7 cellular contexts compared by ENCODE assay signal in the genomic region with DNA sequence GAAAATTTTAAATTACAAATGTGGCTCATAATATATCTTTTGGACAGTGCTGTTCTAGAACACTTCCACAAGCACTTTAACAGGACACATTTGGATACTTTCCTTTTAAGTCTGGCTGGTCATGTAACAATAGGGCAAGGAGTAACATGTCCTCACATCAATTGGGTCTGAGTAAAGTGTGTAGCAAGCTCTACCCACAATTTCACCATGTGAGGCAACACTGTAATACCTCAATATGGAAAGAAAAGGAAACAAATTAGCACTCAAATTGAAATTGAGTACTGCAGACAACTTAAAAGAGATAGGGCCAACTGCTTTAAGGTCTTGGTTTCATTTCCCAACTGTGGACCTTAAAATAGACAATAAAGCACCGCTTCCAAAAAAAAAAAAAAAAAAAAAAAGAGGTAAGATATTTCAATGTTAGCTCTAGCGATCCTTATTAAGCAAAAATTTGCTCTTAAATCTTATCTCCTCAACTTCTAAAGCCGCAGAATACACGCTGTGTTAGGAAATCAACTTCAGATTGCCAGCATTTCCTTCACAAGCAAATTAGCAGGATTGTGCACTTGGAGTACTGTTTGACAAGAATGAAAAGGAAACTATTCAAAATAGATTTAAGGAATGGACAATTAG. TPM values are rescaled to one million over a fixed set of nuclear protein-coding genes. Genes with fewer than 3 reads are reported as not detected.
DNase-seq lines count a peak whose midpoint lies in the region; ATAC-seq and TF ChIP-seq lines count a peak whose summit lies in the region.

No MANE protein-coding gene starts in this region.

- H3K36me3 ChIP-seq in lower lobe of right lung (no peaks in the 10 kb centered on the region), vagina (no peaks in the 10 kb centered on the region)

- H3K27ac ChIP-seq in lower lobe of right lung (peak overlapping the region; percentile 11), vagina (peak overlapping the region; percentile 74)

- TF ChIP-seq CTCF in GM12865 (IDR thresholded peaks at IDR 0.05; ENCODE audit: insufficient read depth, low read depth, low read length, missing control alignments) (no peak), astrocyte of the cerebellum (IDR thresholded peaks at IDR 0.05; ENCODE audit: low read depth, low read length, missing control alignments) (no peak), lower lobe of right lung (IDR thresholded peaks at IDR 0.05) (no peak), vagina (IDR thresholded peaks at IDR 0.05) (no peak)

- in situ Hi-C loops in astrocyte of the cerebellum (cut with HindIII; ENCODE audit: low sequenced_read_pairs) = no loop called here

- TF ChIP-seq POLR2A in vagina (IDR thresholded peaks at IDR 0.05) = no peak

- H3K9me3 ChIP-seq in lower lobe of right lung (no peaks in the 10 kb centered on the region), vagina (no peaks in the 10 kb centered on the region)

- H3K27me3 ChIP-seq in lower lobe of right lung (ENCODE audit: low read depth) = no peaks in the 10 kb centered on the region
- no peaks in the 10 kb centered on the region for H3K27me3 ChIP-seq in vagina

- DNase-seq in GM12865 (ENCODE audit: low read depth) (peak; percentile 68), M059J (ENCODE audit: low read depth) (peak; percentile 38), astrocyte of the cerebellum (ENCODE audit: low read depth) (no peak), lower lobe of right lung (no peak), vagina (ENCODE audit: extremely low spot score in 2 of 2) (no peak)

- intact Hi-C loops in lower lobe of right lung (cut with DNase I) (no loop called here), vagina (cut with DNase I) (no loop called here)

- peak in 1 of 2 donors; percentile 20 for ATAC-seq in lower lobe of right lung
- no peak for ATAC-seq in HG03039 (IDR thresholded peaks at IDR 0.05; ENCODE audit: unreplicated experiment)
- no peak for ATAC-seq in HG02973 (IDR thresholded peaks at IDR 0.05; ENCODE audit: unreplicated experiment)

- peak overlapping the region; percentile 61 for H3K4me3 ChIP-seq in GM12865 (ENCODE audit: low read depth, low read length)
- H3K4me3 ChIP-seq in astrocyte of the cerebellum (ENCODE audit: low read depth, low read length) = peak overlapping the region; percentile 56
- H3K4me3 ChIP-seq in lower lobe of right lung = peak overlapping the region; percentile 64
- H3K4me3 ChIP-seq in vagina = peak overlapping the region; percentile 58 to 62

- peaks cover 4% of the 10 kb centered on the region for H3K4me1 ChIP-seq in lower lobe of right lung
- H3K4me1 ChIP-seq in vagina = no peaks in the 10 kb centered on the region

RNA-seq across cellular contexts. Expression of a gene that starts 1.7 kb away (rescaled TPM):
- 31.5 and 52.7 TPM in 2 replicates for total RNA-seq in M059J (2014; rRNA removed; shearing (Covaris generic))
- total RNA-seq in lower lobe of right lung = 38.2 TPM
- total RNA-seq in vagina = 41.0 TPM

Comparison
In these comparisons a context has a peak if more than half of its experiments do, and no peak if none do; other contexts are left out.
1. DNase-seq: peak in GM12865 (single experiment) and M059J (single experiment); none in astrocyte of the cerebellum (single experiment), lower lobe of right lung (single experiment) and vagina (0 of 2).
2. Peak in every context shown above with its lines, with median percentiles within 50 percentile points of each other: H3K4me3 ChIP-seq.